8 cellular contexts compared by ENCODE assay signal in genomic region chr5:57177479-57178156, GRCh38. TPM values are rescaled to one million over a fixed set of nuclear protein-coding genes. Genes with fewer than 3 reads are reported as not detected.
DNase-seq lines count a peak whose midpoint lies in the region; ATAC-seq and TF ChIP-seq lines count a peak whose summit lies in the region.

No MANE protein-coding gene starts in this region.

- no peak for TF ChIP-seq POLR2A in vagina (IDR thresholded peaks at IDR 0.05)

- peak overlapping the region in 3 of 5 experiments; percentile 43 to 77 (median 60) for H3K27ac Mint-ChIP-seq in brain

- peaks cover 14% of the 10 kb centered on the region for H3K27me3 Mint-ChIP-seq in brain

- H3K27ac ChIP-seq in heart right ventricle (peak overlapping the region in 3 of 10 donors; percentile 95 to 100 (median 97)), mucosa of rectum (ENCODE audit: low read depth in 2 of 2, low read length in 2 of 2) (no peak overlapping the region), vagina (peak overlapping the region; percentile 100)

- H3K36me3 ChIP-seq in heart right ventricle: peaks cover 0 to 19% (median 0%) of the 10 kb centered on the region in 9 donors
- peaks cover 0 to 4% of the 10 kb centered on the region in 2 donors for H3K36me3 ChIP-seq in mucosa of rectum (ENCODE audit: control insufficient read depth in 2 of 2, insufficient read depth in 2 of 2, low read length in 2 of 2)
- H3K36me3 ChIP-seq in vagina: no peaks in the 10 kb centered on the region

- WGBS in heart right ventricle, 2 donors: 85 to 89% methylated on average over 14 of the region's 14 CpGs

- peak overlapping the region; percentile 90 to 99 (median 95) for H3K4me3 Mint-ChIP-seq in brain

- H3K27me3 ChIP-seq in heart right ventricle (no peaks in the 10 kb centered on the region), mucosa of rectum (ENCODE audit: control insufficient read depth in 2 of 2, insufficient read depth in 2 of 2, low read length in 2 of 2) (no peaks in the 10 kb centered on the region), vagina (no peaks in the 10 kb centered on the region)

- no peak overlapping the region for H3K9ac ChIP-seq in mucosa of rectum (ENCODE audit: low read depth in 1 of 2, low read length in 2 of 2)

- H3K4me1 Mint-ChIP-seq in brain: peaks cover 64% of the 10 kb centered on the region

- intact Hi-C loops in heart right ventricle (cut with DNase I): loop anchor here in 3 of 10 donors (2.0 to 5.0 kb wide), 3 partner anchors 35 to 43 kb away; no protein-coding TSS in a partner anchor
- intact Hi-C loops in cardiac septum (cut with DNase I): loop anchor here (10.0 kb wide), 2 partner anchors 1183 to 2003 kb away; partner anchors contain the start of genes CDC20B and IL6ST
- intact Hi-C loops in vagina (cut with DNase I): loop anchor here (10.0 kb wide), 1 partner anchor 47 kb away; no protein-coding TSS in a partner anchor

- peaks cover 0 to 14% (median 9%) of the 10 kb centered on the region in 5 experiments for H3K9me3 Mint-ChIP-seq in brain

- no peak for DNase-seq in heart right ventricle
- DNase-seq in cardiac septum (ENCODE audit: low spot score): no peak
- DNase-seq in vagina (ENCODE audit: extremely low spot score in 2 of 2): no peak
- no peak for DNase-seq in NCI-H1436 treated with DMSO at 0.1 percent for 48 hours (lab: John Stamatoyannopoulos, UW)
- DNase-seq in NCI-H748 (lab: John Stamatoyannopoulos, UW; ENCODE audit: unreplicated experiment): no peak
- no peak for DNase-seq in NCI-H2081 (lab: John Stamatoyannopoulos, UW)

- peaks cover 71% of the 10 kb centered on the region for H3K36me3 Mint-ChIP-seq in brain

- H3K4me3 ChIP-seq in heart right ventricle: peak overlapping the region in 9 of 10 donors; percentile 13 to 94 (median 79)
- peak overlapping the region; percentile 33 to 88 for H3K4me3 ChIP-seq in mucosa of rectum (ENCODE audit: low read length in 2 of 2)
- peak overlapping the region; percentile 92 to 93 for H3K4me3 ChIP-seq in vagina

- ATAC-seq in heart right ventricle: no peak

- H3K4me1 ChIP-seq in heart right ventricle (peaks cover 13 to 78% (median 75%) of the 10 kb centered on the region in 9 donors), mucosa of rectum (ENCODE audit: control insufficient read depth in 2 of 2, insufficient read depth in 2 of 2, low read length in 2 of 2) (peaks cover 28 to 33% of the 10 kb centered on the region in 2 donors), vagina (peaks cover 78% of the 10 kb centered on the region)

- TF ChIP-seq CTCF in heart right ventricle (IDR thresholded peaks at IDR 0.05) (no peak), brain (conservative IDR thresholded peaks at IDR 0.05) (no peak), vagina (IDR thresholded peaks at IDR 0.05) (no peak)

- H3K9me3 ChIP-seq in heart right ventricle (no peaks in the 10 kb centered on the region), mucosa of rectum (ENCODE audit: control insufficient read depth in 2 of 2, low read length in 2 of 2) (no peaks in the 10 kb centered on the region), vagina (no peaks in the 10 kb centered on the region)

RNA-seq across cellular contexts. Expression of gene GPBP1, which starts 3.8 kb away (rescaled TPM):
- total RNA-seq in heart right ventricle: 10 to 100 TPM; 48.1 to 69.3 (median 51.6) TPM
- polyA plus RNA-seq in heart right ventricle: 10 to 100 TPM; 40.1 to 50.8 TPM
- 49.0 TPM for total RNA-seq in cardiac septum
- 31.4 TPM for polyA plus RNA-seq in brain (ENCODE audit: insufficient read depth, low read depth, low replicate concordance)
- 62.6 TPM for total RNA-seq in vagina
